1 cellular context compared by ENCODE assay signal in the genomic region with DNA sequence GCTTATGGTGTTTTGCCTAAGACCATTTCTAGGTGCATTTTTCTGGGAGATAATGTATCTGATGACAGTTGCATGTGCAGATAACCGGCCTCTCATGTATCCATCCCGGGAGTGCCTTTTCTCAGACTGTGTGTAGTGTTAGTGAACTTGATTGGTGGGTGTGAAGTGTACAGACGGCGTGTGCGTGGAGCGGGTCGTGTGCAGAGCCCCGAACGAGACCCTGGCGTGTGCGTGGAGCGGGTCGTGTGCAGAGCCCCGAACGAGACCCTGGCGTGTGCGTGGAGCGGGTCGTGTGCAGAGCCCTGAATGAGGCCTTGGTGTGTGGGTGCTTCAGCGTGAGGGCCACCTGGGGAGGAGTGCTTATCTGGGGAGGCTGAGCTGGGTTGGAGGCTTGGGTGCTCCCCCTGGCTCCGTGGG.
TF ChIP-seq lines count a peak whose summit lies in the region.

No MANE protein-coding gene starts in this region.

TF ChIP-seq in K562, 482 proteins besides CTCF, POLR2A, EP300 and RAD21 (continued from another document and continues in another):
- TF ChIP-seq RCOR1 (IDR thresholded peaks at IDR 0.05; ENCODE audit: borderline replicate concordance in 1 of 2, low read depth in 2 of 2, low read length in 2 of 2) (peak in 1 of 2 experiments; percentile 27; a peak in 1 of 4 replicates), POLR2B (IDR thresholded peaks at IDR 0.05; ENCODE audit: low read depth, partially characterized antibody) (no peak), THRAP3 (IDR thresholded peaks at IDR 0.05; ENCODE audit: borderline replicate concordance) (no peak), CXXC5 (CRISPR knock-in tag; IDR thresholded peaks at IDR 0.05) (peak; percentile 65), POLR2G (IDR thresholded peaks at IDR 0.05; ENCODE audit: low read depth, low read length) (0 out of 2 replicates have a peak, but pooled peaks have one; percentile 18), CREM (IDR thresholded peaks at IDR 0.05; ENCODE audit: low read depth) (peak; percentile 47; the same call in 1 of the 2 replicates), POU5F1 (IDR thresholded peaks at IDR 0.05; ENCODE audit: borderline replicate concordance, low read depth, low read length, partially characterized antibody) (no peak), ZFP1 (CRISPR knock-in tag; IDR thresholded peaks at IDR 0.05) (no peak), ZNF224 (CRISPR knock-in tag; IDR thresholded peaks at IDR 0.05) (no peak), GTF2F1 (IDR thresholded peaks at IDR 0.05; ENCODE audit: low read depth, low read length) (no peak), PHTF2 (CRISPR knock-in tag; IDR thresholded peaks at IDR 0.05) (no peak), ZNF592 (IDR thresholded peaks at IDR 0.05) (no peak), ZNF3 (CRISPR knock-in tag; IDR thresholded peaks at IDR 0.05) (no peak), EHMT2 (IDR thresholded peaks at IDR 0.05) (no peak), BHLHE40 (IDR thresholded peaks at IDR 0.05; ENCODE audit: low read length) (peak; percentile 54), TBL1XR1 (IDR thresholded peaks at IDR 0.05; ENCODE audit: low read length in 2 of 2) (0 out of 4 replicates have a peak, but pooled peaks of 1 of the 2 experiments have one; percentile 17), CREBBP (IDR thresholded peaks at IDR 0.05; ENCODE audit: low read depth, low read length) (no peak), ZZZ3 (IDR thresholded peaks at IDR 0.05) (no peak), ETV6 (IDR thresholded peaks at IDR 0.05; ENCODE audit: borderline replicate concordance in 1 of 2, low read depth in 2 of 2, low read length in 1 of 2) (no peak), ETV6 (CRISPR knock-in tag; IDR thresholded peaks at IDR 0.05; ENCODE audit: borderline replicate concordance) (no peak), SMARCE1 (IDR thresholded peaks at IDR 0.05) (peak; percentile 76), HNRNPH1 (optimal IDR thresholded peaks at IDR 0.05; ENCODE audit: low read depth, low read length) (no peak), HNRNPUL1 (IDR thresholded peaks at IDR 0.05; ENCODE audit: low read length) (no peak), RBM25 (IDR thresholded peaks at IDR 0.05; ENCODE audit: low read depth, low read length, severe bottlenecking) (no peak), KAT2B (IDR thresholded peaks at IDR 0.05; ENCODE audit: low read depth, low read length) (no peak), NCOA4 (IDR thresholded peaks at IDR 0.05; ENCODE audit: partially characterized antibody) (no peak), MCM2 (IDR thresholded peaks at IDR 0.05; ENCODE audit: low read depth) (no peak), AFF4 (CRISPR knock-in tag; IDR thresholded peaks at IDR 0.05) (no peak), UBTF (IDR thresholded peaks at IDR 0.05; ENCODE audit: borderline replicate concordance in 1 of 2, low read depth in 2 of 2, low read length in 2 of 2) (no peak), EGR1 (conservative IDR thresholded peaks at IDR 0.05) (0 out of 2 replicates have a peak, but pooled peaks have one; percentile 11), NRF1 (conservative IDR thresholded peaks at IDR 0.05 in 1 of 2, IDR thresholded peaks at IDR 0.05 in 1 of 2) (peak; percentile 17 to 19; a peak in 1 of 4 replicates)
- TF ChIP-seq, protein P1, sequence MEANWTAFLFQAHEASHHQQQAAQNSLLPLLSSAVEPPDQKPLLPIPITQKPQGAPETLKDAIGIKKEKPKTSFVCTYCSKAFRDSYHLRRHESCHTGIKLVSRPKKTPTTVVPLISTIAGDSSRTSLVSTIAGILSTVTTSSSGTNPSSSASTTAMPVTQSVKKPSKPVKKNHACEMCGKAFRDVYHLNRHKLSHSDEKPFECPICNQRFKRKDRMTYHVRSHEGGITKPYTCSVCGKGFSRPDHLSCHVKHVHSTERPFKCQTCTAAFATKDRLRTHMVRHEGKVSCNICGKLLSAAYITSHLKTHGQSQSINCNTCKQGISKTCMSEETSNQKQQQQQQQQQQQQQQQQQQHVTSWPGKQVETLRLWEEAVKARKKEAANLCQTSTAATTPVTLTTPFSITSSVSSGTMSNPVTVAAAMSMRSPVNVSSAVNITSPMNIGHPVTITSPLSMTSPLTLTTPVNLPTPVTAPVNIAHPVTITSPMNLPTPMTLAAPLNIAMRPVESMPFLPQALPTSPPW (CRISPR knock-in tag; IDR thresholded peaks at IDR 0.05), result no peak
- TF ChIP-seq, protein P2, sequence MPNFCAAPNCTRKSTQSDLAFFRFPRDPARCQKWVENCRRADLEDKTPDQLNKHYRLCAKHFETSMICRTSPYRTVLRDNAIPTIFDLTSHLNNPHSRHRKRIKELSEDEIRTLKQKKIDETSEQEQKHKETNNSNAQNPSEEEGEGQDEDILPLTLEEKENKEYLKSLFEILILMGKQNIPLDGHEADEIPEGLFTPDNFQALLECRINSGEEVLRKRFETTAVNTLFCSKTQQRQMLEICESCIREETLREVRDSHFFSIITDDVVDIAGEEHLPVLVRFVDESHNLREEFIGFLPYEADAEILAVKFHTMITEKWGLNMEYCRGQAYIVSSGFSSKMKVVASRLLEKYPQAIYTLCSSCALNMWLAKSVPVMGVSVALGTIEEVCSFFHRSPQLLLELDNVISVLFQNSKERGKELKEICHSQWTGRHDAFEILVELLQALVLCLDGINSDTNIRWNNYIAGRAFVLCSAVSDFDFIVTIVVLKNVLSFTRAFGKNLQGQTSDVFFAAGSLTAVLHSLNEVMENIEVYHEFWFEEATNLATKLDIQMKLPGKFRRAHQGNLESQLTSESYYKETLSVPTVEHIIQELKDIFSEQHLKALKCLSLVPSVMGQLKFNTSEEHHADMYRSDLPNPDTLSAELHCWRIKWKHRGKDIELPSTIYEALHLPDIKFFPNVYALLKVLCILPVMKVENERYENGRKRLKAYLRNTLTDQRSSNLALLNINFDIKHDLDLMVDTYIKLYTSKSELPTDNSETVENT (CRISPR knock-in tag; IDR thresholded peaks at IDR 0.05), result no peak
- TF ChIP-seq, protein P3, sequence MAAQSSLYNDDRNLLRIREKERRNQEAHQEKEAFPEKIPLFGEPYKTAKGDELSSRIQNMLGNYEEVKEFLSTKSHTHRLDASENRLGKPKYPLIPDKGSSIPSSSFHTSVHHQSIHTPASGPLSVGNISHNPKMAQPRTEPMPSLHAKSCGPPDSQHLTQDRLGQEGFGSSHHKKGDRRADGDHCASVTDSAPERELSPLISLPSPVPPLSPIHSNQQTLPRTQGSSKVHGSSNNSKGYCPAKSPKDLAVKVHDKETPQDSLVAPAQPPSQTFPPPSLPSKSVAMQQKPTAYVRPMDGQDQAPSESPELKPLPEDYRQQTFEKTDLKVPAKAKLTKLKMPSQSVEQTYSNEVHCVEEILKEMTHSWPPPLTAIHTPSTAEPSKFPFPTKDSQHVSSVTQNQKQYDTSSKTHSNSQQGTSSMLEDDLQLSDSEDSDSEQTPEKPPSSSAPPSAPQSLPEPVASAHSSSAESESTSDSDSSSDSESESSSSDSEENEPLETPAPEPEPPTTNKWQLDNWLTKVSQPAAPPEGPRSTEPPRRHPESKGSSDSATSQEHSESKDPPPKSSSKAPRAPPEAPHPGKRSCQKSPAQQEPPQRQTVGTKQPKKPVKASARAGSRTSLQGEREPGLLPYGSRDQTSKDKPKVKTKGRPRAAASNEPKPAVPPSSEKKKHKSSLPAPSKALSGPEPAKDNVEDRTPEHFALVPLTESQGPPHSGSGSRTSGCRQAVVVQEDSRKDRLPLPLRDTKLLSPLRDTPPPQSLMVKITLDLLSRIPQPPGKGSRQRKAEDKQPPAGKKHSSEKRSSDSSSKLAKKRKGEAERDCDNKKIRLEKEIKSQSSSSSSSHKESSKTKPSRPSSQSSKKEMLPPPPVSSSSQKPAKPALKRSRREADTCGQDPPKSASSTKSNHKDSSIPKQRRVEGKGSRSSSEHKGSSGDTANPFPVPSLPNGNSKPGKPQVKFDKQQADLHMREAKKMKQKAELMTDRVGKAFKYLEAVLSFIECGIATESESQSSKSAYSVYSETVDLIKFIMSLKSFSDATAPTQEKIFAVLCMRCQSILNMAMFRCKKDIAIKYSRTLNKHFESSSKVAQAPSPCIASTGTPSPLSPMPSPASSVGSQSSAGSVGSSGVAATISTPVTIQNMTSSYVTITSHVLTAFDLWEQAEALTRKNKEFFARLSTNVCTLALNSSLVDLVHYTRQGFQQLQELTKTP (IDR thresholded peaks at IDR 0.05; ENCODE audit: low read depth in 1 of 2, partially characterized antibody in 2 of 2), result peak in 1 of 2 experiments; percentile 31
- TF ChIP-seq, protein P4, sequence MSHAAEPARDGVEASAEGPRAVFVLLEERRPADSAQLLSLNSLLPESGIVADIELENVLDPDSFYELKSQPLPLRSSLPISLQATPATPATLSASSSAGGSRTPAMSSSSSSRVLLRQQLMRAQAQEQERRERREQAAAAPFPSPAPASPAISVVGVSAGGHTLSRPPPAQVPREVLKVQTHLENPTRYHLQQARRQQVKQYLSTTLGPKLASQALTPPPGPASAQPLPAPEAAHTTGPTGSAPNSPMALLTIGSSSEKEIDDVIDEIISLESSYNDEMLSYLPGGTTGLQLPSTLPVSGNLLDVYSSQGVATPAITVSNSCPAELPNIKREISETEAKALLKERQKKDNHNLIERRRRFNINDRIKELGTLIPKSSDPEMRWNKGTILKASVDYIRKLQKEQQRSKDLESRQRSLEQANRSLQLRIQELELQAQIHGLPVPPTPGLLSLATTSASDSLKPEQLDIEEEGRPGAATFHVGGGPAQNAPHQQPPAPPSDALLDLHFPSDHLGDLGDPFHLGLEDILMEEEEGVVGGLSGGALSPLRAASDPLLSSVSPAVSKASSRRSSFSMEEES (CRISPR knock-in tag; IDR thresholded peaks at IDR 0.05), result no peak
- TF ChIP-seq, protein P5, sequence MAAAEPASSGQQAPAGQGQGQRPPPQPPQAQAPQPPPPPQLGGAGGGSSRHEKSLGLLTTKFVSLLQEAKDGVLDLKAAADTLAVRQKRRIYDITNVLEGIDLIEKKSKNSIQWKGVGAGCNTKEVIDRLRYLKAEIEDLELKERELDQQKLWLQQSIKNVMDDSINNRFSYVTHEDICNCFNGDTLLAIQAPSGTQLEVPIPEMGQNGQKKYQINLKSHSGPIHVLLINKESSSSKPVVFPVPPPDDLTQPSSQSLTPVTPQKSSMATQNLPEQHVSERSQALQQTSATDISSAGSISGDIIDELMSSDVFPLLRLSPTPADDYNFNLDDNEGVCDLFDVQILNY (CRISPR knock-in tag; IDR thresholded peaks at IDR 0.05), result no peak
